ENCODE assay signal across 30 cellular contexts in the genomic region with DNA sequence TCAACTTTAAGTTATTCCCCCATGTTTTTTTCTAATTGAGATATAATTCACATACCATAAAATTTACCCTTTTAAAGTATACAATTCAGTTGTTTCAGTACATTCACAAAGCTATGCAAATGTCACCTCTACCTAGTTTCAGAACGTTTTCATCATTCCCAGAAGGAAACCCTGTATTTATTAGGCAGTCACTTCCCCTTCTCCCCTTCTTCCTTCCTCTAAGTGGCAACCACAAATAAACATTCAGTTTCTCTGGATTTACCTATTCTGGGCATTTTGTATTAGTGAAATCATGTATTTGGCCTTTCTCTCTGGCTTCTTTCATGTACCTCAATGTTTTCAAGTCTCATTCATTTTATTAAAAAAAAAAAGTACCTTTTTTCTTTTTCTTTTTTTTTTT.
"Had no signal": no experiment of that assay in that cellular context is flagged by ENCODE, and none has a peak within 500 bp of the region (broad histone marks: within the 10 kb centered on the region; RNA-seq: fewer than 3 reads in every experiment).

No MANE protein-coding gene starts in this region.

- H3K27ac ChIP-seq: body of pancreas, epithelial cell of prostate, esophagus squamous epithelium had no signal

- DNase-seq: activated CD4-positive, alpha-beta memory T cell treated with anti-CD3 and anti-CD28 coated beads for 36 hours; activated CD4-positive, alpha-beta T cell treated with anti-CD3 and anti-CD28 coated beads for 36 hours; activated CD4-positive, alpha-beta T cell treated with anti-CD3 and anti-CD28 coated beads, Interleukin-2, amount 10 ng/mL, durations not matched to agents 24 days and 14 days; activated CD4-positive, CD25-positive, alpha-beta regulatory T cell; activated CD4-positive, CD25-positive, alpha-beta regulatory T cell treated with anti-CD3 and anti-CD28 coated beads, Interleukin-2, amount 50 U/mL, for 72 hours; activated CD8-positive, alpha-beta memory T cell treated with anti-CD3 and anti-CD28 coated beads, Interleukin-2, amount 10 ng/mL, durations not matched to agents 7 days and 5 days; activated CD8-positive, alpha-beta memory T cell treated with anti-CD3 and anti-CD28 coated beads, Interleukin-2, amount 50 U/mL, for 4 hours; activated CD8-positive, alpha-beta T cell treated with anti-CD3 and anti-CD28 coated beads, Interleukin-2, amount 10 ng/mL, durations not matched to agents 7 days and 5 days; activated effector memory CD4-positive, alpha-beta T cell treated with Interleukin-2 at 50 U/mL for 16 hours; activated gamma-delta T cell treated with Interleukin-2 at 50 U/mL for 16 hours; activated naive CD4-positive, alpha-beta T cell treated with anti-CD3 and anti-CD28 coated beads, Interleukin-2, amount 50 U/mL, for 16 hours; activated naive CD4-positive, alpha-beta T cell treated with Interleukin-2 at 50 U/mL for 16 hours; activated T-cell treated with anti-CD3 and anti-CD28 coated beads, Interleukin-2, amount 50 U/mL, for 1 hour; activated T-cell treated with anti-CD3 and anti-CD28 coated beads, Interleukin-2, amount 50 U/mL, for 72 hours; amygdala; aorta; body of pancreas; caudate nucleus; cortex of kidney; effector CD8-positive, alpha-beta T cell; esophagus squamous epithelium; foreskin melanocyte; head of caudate nucleus; T-cell; T1000 had no signal

- ATAC-seq: activated CD4-positive, alpha-beta T cell treated with anti-CD3 and anti-CD28 coated beads for 36 hours; activated CD8-positive, alpha-beta memory T cell treated with anti-CD3 and anti-CD28 coated beads, Interleukin-2, amount 10 ng/mL, durations not matched to agents 7 days and 5 days; activated CD8-positive, alpha-beta T cell treated with anti-CD3 and anti-CD28 coated beads, Interleukin-2, amount 10 ng/mL, durations not matched to agents 7 days and 5 days; activated T-cell treated with anti-CD3 and anti-CD28 coated beads, Interleukin-2, amount 50 U/mL, for 72 hours; body of pancreas; T-cell had no signal

- H3K4me1 Mint-ChIP-seq: activated CD8-positive, alpha-beta memory T cell treated with anti-CD3 and anti-CD28 coated beads, Interleukin-2, amount 10 ng/mL, durations not matched to agents 7 days and 5 days; T-cell had no signal

- H3K9me3 ChIP-seq: body of pancreas, esophagus squamous epithelium had no signal

- H3K27me3 ChIP-seq: body of pancreas, esophagus squamous epithelium had no signal

- H3K4me1 ChIP-seq: body of pancreas had no signal

- FAIRE-seq: endothelial cell of umbilical vein had no signal

- H3K4me3 ChIP-seq: body of pancreas, esophagus squamous epithelium had no signal

- H3K4me3 Mint-ChIP-seq: activated CD4-positive, alpha-beta memory T cell treated with anti-CD3 and anti-CD28 coated beads for 36 hours; activated CD4-positive, alpha-beta T cell treated with anti-CD3 and anti-CD28 coated beads for 36 hours; activated CD4-positive, alpha-beta T cell treated with anti-CD3 and anti-CD28 coated beads, Interleukin-2, amount 10 ng/mL, durations not matched to agents 24 days and 14 days; activated CD8-positive, alpha-beta memory T cell treated with anti-CD3 and anti-CD28 coated beads, Interleukin-2, amount 10 ng/mL, durations not matched to agents 7 days and 5 days; activated CD8-positive, alpha-beta T cell treated with anti-CD3 and anti-CD28 coated beads, Interleukin-2, amount 10 ng/mL, durations not matched to agents 7 days and 5 days; activated naive CD8-positive, alpha-beta T cell; activated T-cell treated with anti-CD3 and anti-CD28 coated beads, Interleukin-2, amount 50 U/mL, for 72 hours; T-cell; T-helper 1 cell treated with Interleukin-12 subunit alpha and Interleukin-12 subunit beta and Interleukin-4 antibody, amounts not matched to agents 30 μg/mL and 1 μg/mL, for 36 hours; T-helper 2 cell treated with Interferon-gamma antibody and Interleukin-4, amounts not matched to agents 5 μg/mL and 100 μg/mL, for 36 hours had no signal

- H3K27me3 Mint-ChIP-seq: activated CD4-positive, alpha-beta memory T cell treated with anti-CD3 and anti-CD28 coated beads for 36 hours; activated CD4-positive, alpha-beta T cell treated with anti-CD3 and anti-CD28 coated beads for 36 hours; activated CD4-positive, alpha-beta T cell treated with anti-CD3 and anti-CD28 coated beads, Interleukin-2, amount 10 ng/mL, durations not matched to agents 24 days and 14 days; activated CD8-positive, alpha-beta memory T cell treated with anti-CD3 and anti-CD28 coated beads, Interleukin-2, amount 10 ng/mL, durations not matched to agents 7 days and 5 days; activated naive CD8-positive, alpha-beta T cell; T-cell had no signal

- H3K27ac Mint-ChIP-seq: activated CD4-positive, alpha-beta memory T cell treated with anti-CD3 and anti-CD28 coated beads for 36 hours; activated CD4-positive, alpha-beta T cell treated with anti-CD3 and anti-CD28 coated beads for 36 hours; activated CD4-positive, alpha-beta T cell treated with anti-CD3 and anti-CD28 coated beads, Interleukin-2, amount 10 ng/mL, durations not matched to agents 24 days and 14 days; activated CD8-positive, alpha-beta memory T cell treated with anti-CD3 and anti-CD28 coated beads, Interleukin-2, amount 10 ng/mL, durations not matched to agents 7 days and 5 days; activated CD8-positive, alpha-beta T cell treated with anti-CD3 and anti-CD28 coated beads, Interleukin-2, amount 10 ng/mL, durations not matched to agents 7 days and 5 days; activated naive CD8-positive, alpha-beta T cell; activated T-cell treated with anti-CD3 and anti-CD28 coated beads, Interleukin-2, amount 50 U/mL, for 72 hours; T-cell; T-helper 1 cell treated with Interleukin-12 subunit alpha and Interleukin-12 subunit beta and Interleukin-4 antibody, amounts not matched to agents 30 μg/mL and 1 μg/mL, for 36 hours; T-helper 2 cell treated with Interferon-gamma antibody and Interleukin-4, amounts not matched to agents 5 μg/mL and 100 μg/mL, for 36 hours had no signal
